14 cellular contexts compared by ENCODE assay signal in the genomic region with DNA sequence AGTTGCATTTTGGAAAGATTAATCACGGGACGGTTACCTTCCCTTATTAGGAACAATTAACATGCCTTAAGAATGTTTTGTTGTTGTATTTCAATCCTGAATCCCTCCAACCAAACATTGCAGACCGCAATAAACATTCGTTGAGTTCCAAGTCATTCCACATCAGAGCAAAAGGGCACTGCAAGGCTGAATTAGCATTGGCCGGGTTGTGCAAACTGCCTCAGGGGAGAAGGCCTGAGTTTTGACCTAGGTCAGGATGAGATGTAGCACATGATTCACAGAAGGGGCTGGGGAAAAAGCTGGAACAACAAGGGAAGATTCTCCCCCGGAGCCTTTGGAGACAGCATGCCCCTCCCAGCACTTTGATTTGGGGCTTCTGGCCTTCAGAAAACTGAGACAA.
DNase-seq lines count a peak whose midpoint lies in the region; ATAC-seq and TF ChIP-seq lines count a peak whose summit lies in the region.
"Had no signal": no experiment of that assay in that cellular context is flagged by ENCODE, and none has a peak within 500 bp of the region (broad histone marks: within the 10 kb centered on the region; RNA-seq: fewer than 3 reads in every experiment).

No MANE protein-coding gene starts in this region.

- no peaks in the 10 kb centered on the region for H3F3A ChIP-seq in GM23338 (replicated peaks; ENCODE audit: low read depth)

- H3K36me3 ChIP-seq in GM23338 (ENCODE audit: insufficient read depth) = no peaks in the 10 kb centered on the region
- H3K36me3 ChIP-seq in skeletal muscle satellite cell (ENCODE audit: insufficient read depth, low read length) = no peaks in the 10 kb centered on the region
- H3K36me3 ChIP-seq: tibial nerve had no signal

- H3K4me1 ChIP-seq in GM23338 (ENCODE audit: insufficient read depth) (no peaks in the 10 kb centered on the region), skeletal muscle satellite cell (ENCODE audit: control insufficient read depth, insufficient read depth, low read length) (peaks cover 5% of the 10 kb centered on the region)

- H3K4me3 Mint-ChIP-seq in GM23338 (no peak overlapping the region), T-helper 17 cell (no peak overlapping the region)
- H3K4me3 Mint-ChIP-seq: activated CD8-positive, alpha-beta T cell treated with anti-CD3 and anti-CD28 coated beads, Interleukin-2, amount 10 ng/mL, durations not matched to agents 7 days and 5 days; brain; CD14-positive monocyte had no signal

- H3K4me1 Mint-ChIP-seq in GM23338 = no peaks in the 10 kb centered on the region
- peaks cover 20% of the 10 kb centered on the region for H3K4me1 Mint-ChIP-seq in T-helper 17 cell

- H3K27ac Mint-ChIP-seq in GM23338 (no peak overlapping the region), T-helper 17 cell (peak overlapping the region; percentile 98)
- H3K27ac Mint-ChIP-seq: activated CD8-positive, alpha-beta T cell treated with anti-CD3 and anti-CD28 coated beads, Interleukin-2, amount 10 ng/mL, durations not matched to agents 7 days and 5 days; brain had no signal

- peaks cover 4% of the 10 kb centered on the region; the same call in 2 of the 3 replicates for H3K9me3 Mint-ChIP-seq in GM23338

- H3K4me2 ChIP-seq in GM23338 (no peak overlapping the region), skeletal muscle satellite cell (ENCODE audit: low read length) (peak overlapping the region; percentile 5)

- H3K9me3 ChIP-seq in T-helper 17 cell (ENCODE audit: control insufficient read depth, low read length, poor library complexity, severe bottlenecking) = no peaks in the 10 kb centered on the region
- H3K9me3 ChIP-seq in skeletal muscle satellite cell (replicated peaks; ENCODE audit: low read length) = no peaks in the 10 kb centered on the region

- H3K9me2 ChIP-seq in GM23338 (ENCODE audit: insufficient read depth) = no peaks in the 10 kb centered on the region

- no peaks in the 10 kb centered on the region for H4K20me1 ChIP-seq in GM23338 (replicated peaks; ENCODE audit: insufficient read depth)

- TF ChIP-seq CTCF in GM23338 (conservative IDR thresholded peaks at IDR 0.05; ENCODE audit: low read depth in 2 of 2) (no peak), fibroblast of villous mesenchyme (IDR thresholded peaks at IDR 0.05; ENCODE audit: insufficient read depth, low read depth, low read length) (no peak)

- H3K9ac ChIP-seq in skeletal muscle satellite cell (ENCODE audit: low read depth, low read length) = no peak overlapping the region

- H3K27me3 Mint-ChIP-seq in GM23338 (ENCODE audit: insufficient read depth, low read depth, poor library complexity) (peaks cover 1% of the 10 kb centered on the region), T-helper 17 cell (no peaks in the 10 kb centered on the region)
- H3K27me3 Mint-ChIP-seq: brain had no signal

- 0 out of 2 replicates have a peak overlapping the region, but pooled peaks have one; percentile 30 for H2AFZ ChIP-seq in GM23338

- H3K4me3 ChIP-seq in GM23338 (no peak overlapping the region), fibroblast of villous mesenchyme (ENCODE audit: low read depth, low read length) (no peak overlapping the region), skeletal muscle satellite cell (ENCODE audit: low read length) (no peak overlapping the region)
- H3K4me3 ChIP-seq: tibial nerve had no signal

- H3K79me2 ChIP-seq in GM23338 (replicated peaks; ENCODE audit: insufficient read depth) = no peaks in the 10 kb centered on the region

- DNase-seq in GM23338 (ENCODE audit: low spot score) = no peak
- DNase-seq in T-helper 17 cell = no peak
- peak; percentile 92 for DNase-seq in fibroblast of villous mesenchyme (ENCODE audit: low read depth)
- DNase-seq in activated effector memory CD4-positive, alpha-beta T cell treated with Interleukin-2 at 50 U/mL for 16 hours = no peak
- no peak for DNase-seq in NCI-H146 treated with DMSO at 0.1 percent for 48 hours (lab: John Stamatoyannopoulos, UW; ENCODE audit: unreplicated experiment)
- no peak for DNase-seq in glomerular visceral epithelial cell (ENCODE audit: extremely low spot score)
- DNase-seq: activated CD8-positive, alpha-beta T cell treated with anti-CD3 and anti-CD28 coated beads, Interleukin-2, amount 10 ng/mL, durations not matched to agents 7 days and 5 days; NCI-H2081 treated with DMSO at 0.1 percent for 48 hours; NCI-H748 treated with DMSO at 0.1 percent for 48 hours had no signal

- ATAC-seq in GM23338 = no peak
- no peak for ATAC-seq in T-helper 17 cell
- no peak for ATAC-seq in activated CD4-positive, CD25-positive, alpha-beta regulatory T cell treated with anti-CD3 and anti-CD28 coated beads, Interleukin-2, amount 50 U/mL, for 24 hours
- ATAC-seq: activated CD8-positive, alpha-beta T cell treated with anti-CD3 and anti-CD28 coated beads, Interleukin-2, amount 10 ng/mL, durations not matched to agents 7 days and 5 days had no signal

- H3K27ac ChIP-seq in GM23338 (ENCODE audit: low read depth) = no peak overlapping the region

- no peaks in the 10 kb centered on the region for H3K36me3 Mint-ChIP-seq in GM23338 (ENCODE audit: low read depth)
- H3K36me3 Mint-ChIP-seq in T-helper 17 cell (ENCODE audit: low read depth) = no peaks in the 10 kb centered on the region
- H3K36me3 Mint-ChIP-seq: brain, CD14-positive monocyte had no signal

- H3K27me3 ChIP-seq in GM23338 (ENCODE audit: insufficient read depth) = no peaks in the 10 kb centered on the region
- H3K27me3 ChIP-seq in skeletal muscle satellite cell (ENCODE audit: control insufficient read depth, insufficient read depth, low read length) = peaks cover 10% of the 10 kb centered on the region
- H3K27me3 ChIP-seq: tibial nerve had no signal

TF ChIP-seq in GM23338, 12 proteins besides CTCF, POLR2A, EP300 and RAD21 (continues in another document):
- TF ChIP-seq ZNF331 (CRISPR knock-in tag; IDR thresholded peaks at IDR 0.05; ENCODE audit: low read depth) = no peak
- no peak for TF ChIP-seq POLR2AphosphoS5 (IDR thresholded peaks at IDR 0.05; ENCODE audit: low read depth)
- no peak for TF ChIP-seq CREB1 (CRISPR knock-in tag; IDR thresholded peaks at IDR 0.05; ENCODE audit: low read depth)
- no peak for TF ChIP-seq ZNF114 (CRISPR knock-in tag; IDR thresholded peaks at IDR 0.05)
- no peak for TF ChIP-seq ZNF462 (CRISPR knock-in tag; IDR thresholded peaks at IDR 0.05)
